Comparison of ENCODE assay signal across 7 cellular contexts in genomic region chrX:136873210-136873609, GRCh38. TPM values are rescaled to one million over a fixed set of nuclear protein-coding genes. Genes with fewer than 3 reads are reported as not detected.
DNase-seq lines count a peak whose midpoint lies in the region; ATAC-seq, FAIRE-seq and TF ChIP-seq lines count a peak whose summit lies in the region.
"Not testable (repeated sequence)": the region's sequence is repeated elsewhere in the genome, so short reads cannot be mapped to it uniquely, and the experiment has no call there.

No MANE protein-coding gene starts in this region.

- H2BK12ac ChIP-seq in H1 (ENCODE audit: low read depth, low read length), result not testable (repeated sequence)

- not testable (repeated sequence) for H3K79me1 ChIP-seq in H1 (ENCODE audit: low read depth, low read length)

- H2AFZ ChIP-seq in GM12878 (ENCODE audit: control insufficient read depth, low read depth, low read length); H1 (ENCODE audit: low read length): not testable (repeated sequence)

- peaks cover 61% of the 10 kb centered on the region for H3K4me1 Mint-ChIP-seq in activated T-cell treated with anti-CD3 and anti-CD28 coated beads, Interleukin-2, amount 50 U/mL, for 24 hours (ENCODE audit: low read depth)
- peaks cover 44% of the 10 kb centered on the region for H3K4me1 Mint-ChIP-seq in activated naive CD8-positive, alpha-beta T cell (ENCODE audit: low read depth)

- TSS peak; percentile 19 for BruUV-seq in GM12878 (replicated peaks; lab: Mats Ljungman, UMichigan)

- H3K14ac ChIP-seq in H1 (ENCODE audit: insufficient read length), result not testable (repeated sequence)

- TF ChIP-seq EP300 in GM12878 (IDR thresholded peaks at IDR 0.05; ENCODE audit: borderline replicate concordance in 1 of 2, control insufficient read depth in 1 of 2, low read depth in 2 of 2, low read length in 2 of 2); H1 (IDR thresholded peaks at IDR 0.05; ENCODE audit: borderline replicate concordance in 1 of 2, low read depth in 2 of 2, low read length in 2 of 2): not testable (repeated sequence)

- POLR2A ChIA-PET in GM12878 (lab: Charles Lee) (interaction anchor here (0.5 kb wide), 1 partner anchor 60 kb away, joined by 3 read pairs; no protein-coding TSS in a partner anchor), H1 (lab: Charles Lee; ENCODE audit: partially characterized antibody) (interaction anchor here (0.7 to 4.3 kb wide), 6 partner anchors 7 to 48 kb away, joined by 3 to 82 read pairs (median 4); partner anchors contain the start of gene RBMX)

- H3K4me1 ChIP-seq in GM12878 (ENCODE audit: control insufficient read depth, insufficient read depth, low read length); H1 (replicated peaks in 1 of 4; ENCODE audit: control insufficient read depth in 3 of 4, insufficient read depth in 4 of 4, low read length in 3 of 4); small intestine (ENCODE audit: control insufficient read depth in 2 of 2, insufficient read depth in 1 of 2, low read depth in 1 of 2, low read length in 1 of 2): not testable (repeated sequence)

- not testable (repeated sequence) for H2BK120ac ChIP-seq in H1 (replicated peaks; ENCODE audit: low read depth, low read length)

- H2AK5ac ChIP-seq in H1 (ENCODE audit: low read depth, low read length), result not testable (repeated sequence)

- H3K23ac ChIP-seq in H1 (ENCODE audit: insufficient read length), result not testable (repeated sequence)

- intact Hi-C loops in GM12878 (cut with micrococcal nuclease; ENCODE audit: unreplicated experiment), result not testable (repeated sequence)

- not testable (repeated sequence) for H3K9me3 ChIP-seq in SK-N-MC (ENCODE audit: low read depth, low read length); GM12878 (replicated peaks; ENCODE audit: control insufficient read depth, insufficient read depth, low read length); H1 (ENCODE audit: insufficient read depth in 2 of 2, low read depth in 1 of 2, low read length in 1 of 2); small intestine (ENCODE audit: control insufficient read depth, low read depth)

- CTCF ChIA-PET in GM12878 (lab: Yijun Ruan, JAX); H1 (lab: Charles Lee; ENCODE audit: partially characterized antibody): not testable (repeated sequence)

- not testable (repeated sequence) for H3K56ac ChIP-seq in H1 (replicated peaks; ENCODE audit: insufficient read length, low read depth, low read length)

- H2BK15ac ChIP-seq in H1 (ENCODE audit: low read length), result not testable (repeated sequence)

- H3K4me3 Mint-ChIP-seq in activated T-cell treated with anti-CD3 and anti-CD28 coated beads, Interleukin-2, amount 50 U/mL, for 24 hours, result not testable (repeated sequence)
- H3K4me3 Mint-ChIP-seq in activated naive CD8-positive, alpha-beta T cell, result peak overlapping the region; percentile 7

- H4K91ac ChIP-seq in H1 (replicated peaks; ENCODE audit: insufficient read length, low read length), result not testable (repeated sequence)

- H3K23me2 ChIP-seq in H1 (ENCODE audit: low read depth, low read length), result not testable (repeated sequence)

- H4K5ac ChIP-seq in H1 (ENCODE audit: insufficient read length, low read depth, low read length), result not testable (repeated sequence)

- RAD21 ChIA-PET in GM12878 (lab: Charles Lee; ENCODE audit: unreplicated experiment), result not testable (repeated sequence)

- TF ChIP-seq POLR2A in GM12891 (IDR thresholded peaks at IDR 0.05; ENCODE audit: low read depth, low read length) (0 out of 2 replicates have a peak, but pooled peaks have one; percentile 31), H1 (IDR thresholded peaks at IDR 0.05; ENCODE audit: control extremely low read depth in 1 of 2, low read depth in 2 of 2, low read length in 2 of 2) (peak in 1 of 2 experiments; percentile 46; a peak in 2 of 3 replicates)
- TF ChIP-seq POLR2A in GM12878 (IDR thresholded peaks at IDR 0.05; ENCODE audit: low read depth, low read length), result not testable (repeated sequence)

- peaks cover 91% of the 10 kb centered on the region for H3K36me3 Mint-ChIP-seq in activated T-cell treated with anti-CD3 and anti-CD28 coated beads, Interleukin-2, amount 50 U/mL, for 24 hours (ENCODE audit: low read depth)
- not testable (repeated sequence) for H3K36me3 Mint-ChIP-seq in activated naive CD8-positive, alpha-beta T cell

- 80% methylated on average over 2 of the region's 2 CpGs for WGBS in GM12878 (ENCODE audit: insufficient coverage, insufficient replicate concordance, low lambda C conversion rate, missing lambda C conversion rate)
- WGBS in H1 (ENCODE audit: extremely low coverage in 1 of 2, insufficient coverage in 1 of 2, insufficient read length in 1 of 2, insufficient replicate concordance in 2 of 2, low coverage in 1 of 2, low lambda C conversion rate in 2 of 2, missing lambda C conversion rate in 1 of 2), 2 experiments, result 92% methylated on average over 2 of the region's 2 CpGs; no CpG with 5 or more reads in 1 of the 2 experiments
- WGBS in small intestine, 3 donors, result 81 to 88% (median 87%) methylated on average over 2 of the region's 2 CpGs

- SMC1A ChIA-PET in GM12878 (lab: Charles Lee; ENCODE audit: uncharacterized antibody, unreplicated experiment), result interaction anchor here (0.8 kb wide), 1 partner anchor 162 kb away, joined by 3 read pairs; no protein-coding TSS in a partner anchor

- not testable (repeated sequence) for H3K4me2 ChIP-seq in GM12878 (ENCODE audit: control insufficient read depth, insufficient read depth); H1 (ENCODE audit: insufficient read depth in 1 of 2, low read depth in 2 of 2, low read length in 2 of 2)

- peak overlapping the region; percentile 10; the same call in 1 of the 2 replicates for H3K27ac ChIP-seq in SK-N-MC
- H3K27ac ChIP-seq in GM12878 (ENCODE audit: control insufficient read depth, insufficient read depth); H1 (ENCODE audit: low read depth, low read length); small intestine (ENCODE audit: low read depth in 1 of 2, low read length in 1 of 2): not testable (repeated sequence)

- not testable (repeated sequence) for H3K4ac ChIP-seq in H1 (replicated peaks; ENCODE audit: insufficient read length, low read depth, low read length)

- H3K18ac ChIP-seq in H1 (ENCODE audit: extremely low read depth, low read length), result not testable (repeated sequence)

- H3K27ac Mint-ChIP-seq in activated T-cell treated with anti-CD3 and anti-CD28 coated beads, Interleukin-2, amount 50 U/mL, for 24 hours, result peak overlapping the region; percentile 40
- H3K27ac Mint-ChIP-seq in activated naive CD8-positive, alpha-beta T cell, result not testable (repeated sequence)

- ATAC-seq in GM12878, result not testable (repeated sequence)

- in situ Hi-C loops in GM12878 (cut with MboI), result not testable (repeated sequence)

- TF ChIP-seq CTCF in GM12878 (IDR thresholded peaks at IDR 0.05 in 2 of 3, conservative IDR thresholded peaks at IDR 0.05 in 1 of 3; ENCODE audit: control insufficient read depth in 2 of 3, extremely low read depth in 1 of 3, insufficient read depth in 1 of 3, low read depth in 3 of 3, low read length in 3 of 3); H1 (IDR thresholded peaks at IDR 0.05; ENCODE audit: control extremely low read depth in 1 of 3, insufficient read depth in 1 of 3, low read depth in 1 of 3, low read length in 3 of 3): not testable (repeated sequence)

- H3K79me2 ChIP-seq in GM12878 (ENCODE audit: control insufficient read depth, insufficient read depth, low read length) (peaks cover 14% of the 10 kb centered on the region), H1 (ENCODE audit: control insufficient read depth in 1 of 2, insufficient read depth in 2 of 2, low read length in 2 of 2) (peaks cover 0 to 16% of the 10 kb centered on the region in 2 experiments; a peak in 2 of 4 replicates)

- not testable (repeated sequence) for TF ChIP-seq RAD21 in GM12878 (IDR thresholded peaks at IDR 0.05; ENCODE audit: insufficient read depth, low read depth, low read length); H1 (IDR thresholded peaks at IDR 0.05 in 1 of 2, conservative IDR thresholded peaks at IDR 0.05 in 1 of 2; ENCODE audit: low read depth in 2 of 2, low read length in 2 of 2)

- H3K36me3 ChIP-seq in SK-N-MC (ENCODE audit: insufficient read depth, low read length) (peaks cover 95% of the 10 kb centered on the region), H1 (ENCODE audit: control insufficient read depth in 2 of 4, insufficient read depth in 4 of 4, low read length in 3 of 4) (peaks cover 17 to 99% (median 62%) of the 10 kb centered on the region in 4 experiments)
- H3K36me3 ChIP-seq in GM12878 (ENCODE audit: control insufficient read depth in 2 of 2, insufficient read depth in 2 of 2, low read length in 1 of 2); small intestine (ENCODE audit: control insufficient read depth in 2 of 2, insufficient read depth in 2 of 2, low read length in 2 of 2): not testable (repeated sequence)

- not testable (repeated sequence) for H4K20me1 ChIP-seq in GM12878 (ENCODE audit: control insufficient read depth, insufficient read depth); H1 (replicated peaks in 1 of 2; ENCODE audit: control insufficient read depth in 1 of 2, insufficient read depth in 2 of 2, low read length in 2 of 2)

- not testable (repeated sequence) for H3K4me3 ChIP-seq in SK-N-MC; GM12878; H1 (ENCODE audit: extremely low read depth in 1 of 4, insufficient read depth in 2 of 4, low read depth in 3 of 4, low read length in 4 of 4); small intestine (ENCODE audit: low read depth in 1 of 2, low read length in 2 of 2)

- H4K8ac ChIP-seq in H1 (ENCODE audit: extremely low read depth, insufficient read depth, low read length), result not testable (repeated sequence)

- H3K27me3 Mint-ChIP-seq in activated T-cell treated with anti-CD3 and anti-CD28 coated beads, Interleukin-2, amount 50 U/mL, for 24 hours; activated naive CD8-positive, alpha-beta T cell: not testable (repeated sequence)

- FAIRE-seq in GM12891 (lab: Jason Lieb, UNC); GM12878 (lab: Jason Lieb, UNC); H1 (lab: Jason Lieb, UNC): not testable (repeated sequence)
- FAIRE-seq in small intestine (lab: Jason Lieb, UNC), result peak; percentile 90

- H3K9me3 Mint-ChIP-seq in activated T-cell treated with anti-CD3 and anti-CD28 coated beads, Interleukin-2, amount 50 U/mL, for 24 hours; activated naive CD8-positive, alpha-beta T cell (ENCODE audit: low read depth): not testable (repeated sequence)

- not testable (repeated sequence) for H2BK5ac ChIP-seq in H1 (ENCODE audit: low read depth, low read length)

- not testable (repeated sequence) for H2BK20ac ChIP-seq in H1 (ENCODE audit: low read length)

- H3K9ac ChIP-seq in SK-N-MC (ENCODE audit: insufficient read length); GM12878 (ENCODE audit: control insufficient read depth, insufficient read depth, low read length); H1 (replicated peaks in 1 of 4; ENCODE audit: extremely low read depth in 1 of 4, low read depth in 3 of 4, low read length in 3 of 4): not testable (repeated sequence)

- not testable (repeated sequence) for DNase-seq in GM12891 (ENCODE audit: insufficient read length, low spot score); SK-N-MC (ENCODE audit: low read depth, low spot score); activated T-cell treated with anti-CD3 and anti-CD28 coated beads, Interleukin-2, amount 50 U/mL, for 24 hours; GM12878 (ENCODE audit: low read depth, low spot score); H1 (ENCODE audit: low read depth in 1 of 2, low spot score in 2 of 2); small intestine

- not testable (repeated sequence) for H3K27me3 ChIP-seq in GM12878 (replicated peaks in 1 of 2; ENCODE audit: control insufficient read depth in 2 of 2, insufficient read depth in 2 of 2, low read length in 1 of 2); H1 (replicated peaks in 1 of 4; ENCODE audit: control insufficient read depth in 3 of 4, extremely low read depth in 1 of 4, insufficient read depth in 3 of 4, low read length in 3 of 4); small intestine (ENCODE audit: control insufficient read depth in 2 of 2, insufficient read depth in 2 of 2, low read length in 2 of 2)

RNA-seq across cellular contexts. Expression of gene RBMX, which starts 7.3 kb away (rescaled TPM):
- 193 TPM for polyA plus RNA-seq in GM12891 (2012; ENCODE audit: low read depth, missing spikeins)
- 348 and 354 TPM in 2 replicates for total RNA-seq in GM12878 (2013; cell fraction: nucleolus; rRNA removed)
- total RNA-seq in GM12878 (2014; rRNA removed), result 258 and 320 TPM in 2 replicates
- 404 and 421 TPM in 2 replicates for total RNA-seq in GM12878 (2014; rRNA removed; fragmentation: Illumina TruSeq; extraction: Trizol)
- 280 and 287 TPM in 2 replicates for total RNA-seq in GM12878 (2021)
- polyA plus RNA-seq in GM12878 (2011; ENCODE audit: low read depth), result 120 TPM
- polyA plus RNA-seq in GM12878 (2011; rRNA removed), result 290 and 302 TPM in 2 replicates
- polyA plus RNA-seq in GM12878 (2011; cell fraction: cytosol; rRNA removed), result 184 and 198 TPM in 2 replicates
- 257 and 285 TPM in 2 replicates for polyA plus RNA-seq in GM12878 (2011; cell fraction: nucleus; rRNA removed)
- 181 and 204 TPM in 2 replicates for polyA plus RNA-seq in GM12878 (2012)
- polyA plus RNA-seq in GM12878 (2014; fragmentation: Illumina TruSeq; extraction: Trizol), result 427 and 489 TPM in 2 replicates
- polyA plus RNA-seq in GM12878 (2014; fragmentation: Nextera tagmentation; extraction: Ambion mirVana), result 100 to 1,000 TPM; 299 to 332 TPM
- 234 and 252 TPM in 2 replicates for polyA plus RNA-seq in GM12878 (2014; rRNA removed)
- 100 to 1,000 TPM; 262 to 270 TPM for polyA plus RNA-seq in GM12878 (2016; fragmentation: Nextera tagmentation; extraction: Ambion mirVana)
- polyA minus RNA-seq in GM12878 (2011; rRNA and poly(A)+ RNA removed), result 129 and 186 TPM in 2 replicates
- 80.2 and 89.5 TPM in 2 replicates for polyA minus RNA-seq in GM12878 (2011; cell fraction: cytosol; rRNA and poly(A)+ RNA removed)
- polyA minus RNA-seq in GM12878 (2011; cell fraction: nucleus; rRNA and poly(A)+ RNA removed), result 46.8 and 57.8 TPM in 2 replicates
- 458 and 476 TPM in 2 replicates for total RNA-seq in H1 (2021; fragmentation: NEBNext Ultra II Directional; extraction: Animal tissue kit (Norgen Biotek cat#: 25700))
- polyA plus RNA-seq in H1 (2011; rRNA removed), result 162 and 213 TPM in 2 replicates
- polyA plus RNA-seq in H1 (2011; cell fraction: cytosol; rRNA removed), result 246 TPM
- polyA plus RNA-seq in H1 (2011; cell fraction: nucleus; rRNA removed), result 179 TPM
- 312 to 403 TPM (median 368 TPM) in 4 replicates for polyA plus RNA-seq in H1 (2012, experiment 1 of 2)
- polyA plus RNA-seq in H1 (2012, experiment 2 of 2), result 147 TPM
- 348 TPM for polyA plus RNA-seq in H1 (2013, experiment 1 of 2)
- polyA plus RNA-seq in H1 (2013, experiment 2 of 2), result 334 TPM
- 283 and 360 TPM in 2 replicates for polyA minus RNA-seq in H1 (2011; rRNA and poly(A)+ RNA removed)
- polyA minus RNA-seq in H1 (2011; cell fraction: cytosol; rRNA and poly(A)+ RNA removed), result 193 TPM
- polyA minus RNA-seq in H1 (2011; cell fraction: nucleus; rRNA and poly(A)+ RNA removed), result 204 TPM
- polyA plus RNA-seq in small intestine, result 100 to 1,000 TPM in 1 of 3 donors, 10 to 100 TPM in 2; 72.5 to 150 (median 89.2) TPM
